Comparison of ENCODE assay signal across 1 cellular context in genomic region chr17:6105608-6106007, GRCh38.
TF ChIP-seq lines count a peak whose summit lies in the region.

No MANE protein-coding gene starts in this region.

TF ChIP-seq in WTC11, 78 proteins besides CTCF, POLR2A, EP300 and RAD21 (continued from another document):
- TF ChIP-seq E2F4 (CRISPR knock-in tag; IDR thresholded peaks at IDR 0.05; ENCODE audit: borderline replicate concordance, low read depth) (no peak), ETV6 (CRISPR knock-in tag; IDR thresholded peaks at IDR 0.05) (no peak), ZNF396 (CRISPR knock-in tag; IDR thresholded peaks at IDR 0.05; ENCODE audit: borderline replicate concordance) (no peak)
